21 cellular contexts compared by ENCODE assay signal in the genomic region with DNA sequence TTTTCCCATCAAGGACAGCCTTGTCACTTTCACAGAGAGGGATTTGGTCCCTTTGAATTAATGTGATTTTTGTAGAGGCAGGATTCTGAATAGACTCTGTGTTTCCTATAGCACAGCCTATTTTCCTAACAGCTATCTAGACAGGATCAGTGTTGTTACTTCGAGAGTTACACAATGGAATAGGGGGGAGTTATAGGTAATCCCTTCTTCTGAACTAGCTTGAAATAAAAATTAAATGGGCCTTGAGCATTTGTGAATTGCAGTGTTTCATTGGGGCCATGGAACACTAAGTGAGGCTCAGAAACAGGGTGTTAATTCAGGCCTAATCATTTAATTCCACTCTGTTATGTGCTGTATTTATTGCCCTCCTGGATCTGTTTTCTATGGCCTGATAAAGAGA.
A peak's percentile ranks its signal among the peaks of the same experiment; 100 is the strongest.
DNase-seq lines count a peak whose midpoint lies in the region; ATAC-seq, FAIRE-seq and TF ChIP-seq lines count a peak whose summit lies in the region.
"Had no signal": no experiment of that assay in that cellular context is flagged by ENCODE, and none has a peak within 500 bp of the region (broad histone marks: within the 10 kb centered on the region; RNA-seq: fewer than 3 reads in every experiment).

No MANE protein-coding gene starts in this region.

- ATAC-seq in GM21360 (IDR thresholded peaks at IDR 0.05; ENCODE audit: unreplicated experiment): no peak
- no peak for ATAC-seq in HG03342 (IDR thresholded peaks at IDR 0.05; ENCODE audit: unreplicated experiment)
- ATAC-seq: GM12878, K562 had no signal

- H3K4me3 ChIP-seq in HEK293 (ENCODE audit: low read depth, low read length): no peak overlapping the region
- H3K4me3 ChIP-seq: GM12878, K562 had no signal

- FAIRE-seq in D721Med (lab: Jason Lieb, UNC): peak; percentile 92
- FAIRE-seq: A204.1, GM12878, K562 had no signal

- no peaks in the 10 kb centered on the region for H3K27me3 Mint-ChIP-seq in nephron (ENCODE audit: low read depth)

- no peaks in the 10 kb centered on the region for H3K9me3 Mint-ChIP-seq in nephron
- H3K9me3 Mint-ChIP-seq: CD4-positive, alpha-beta T cell; H9 had no signal

- no peaks in the 10 kb centered on the region for H3K9me3 ChIP-seq in HEK293 (ENCODE audit: control insufficient read depth, insufficient read depth, low read depth, low read length)

- no peak overlapping the region for H3K4me3 Mint-ChIP-seq in nephron
- H3K4me3 Mint-ChIP-seq: CD4-positive, alpha-beta T cell; H9 had no signal

- H3K4me1 ChIP-seq in HEK293 (ENCODE audit: control insufficient read depth, insufficient read depth, low read length): no peaks in the 10 kb centered on the region

- H3K36me3 Mint-ChIP-seq in nephron (ENCODE audit: low read depth): no peaks in the 10 kb centered on the region

- no peak for DNase-seq in D721Med (ENCODE audit: insufficient read length, low spot score)
- DNase-seq in NCI-H82 treated with DMSO at 0.1 percent for 48 hours (lab: John Stamatoyannopoulos, UW; ENCODE audit: unreplicated experiment): peak; percentile 81
- no peak for DNase-seq in HuH-7 (ENCODE audit: low spot score)
- no peak for DNase-seq in COLO668 (lab: John Stamatoyannopoulos, UW; ENCODE audit: unreplicated experiment)
- DNase-seq: AML-193; CD4-positive, alpha-beta T cell; DMS 273 treated with DMSO at 0.1 percent for 48 hours; DND-41; EL; GOT3; H9; IMR-90 had no signal

- H3K36me3 ChIP-seq in HEK293 (ENCODE audit: control insufficient read depth in 2 of 2, insufficient read depth in 1 of 2, low read length in 2 of 2): no peaks in the 10 kb centered on the region

- TF ChIP-seq CTCF in D721Med (IDR thresholded peaks at IDR 0.05; ENCODE audit: insufficient read depth, missing control alignments) (no peak), HEK293 (tag by site-specific recombination; IDR thresholded peaks at IDR 0.05) (no peak), nephron (IDR thresholded peaks at IDR 0.05; ENCODE audit: unreplicated experiment in 3 of 3) (no peak)

- peaks cover 67% of the 10 kb centered on the region for H3K4me1 Mint-ChIP-seq in nephron

- no peak overlapping the region for H3K27ac ChIP-seq in HEK293 (ENCODE audit: extremely low read depth, low read depth, low read length)
- H3K27ac ChIP-seq: C4-2B, HL-60 had no signal

- CTCF ChIA-PET in HEK293 (lab: Yijun Ruan, JAX): interaction anchor here (0.7 kb wide), 1 partner anchor 26 kb away, joined by 3 read pairs; no protein-coding TSS in a partner anchor

- POLR2A ChIA-PET in HEK293 (lab: Yijun Ruan, JAX): no interaction called here

- H3K27ac Mint-ChIP-seq in nephron: peak overlapping the region in 2 of 3 experiments; percentile 53 to 69
- H3K27ac Mint-ChIP-seq: CD4-positive, alpha-beta T cell; H9 had no signal

TF ChIP-seq in HEK293, 187 proteins besides CTCF, POLR2A, EP300 and RAD21:
- TF ChIP-seq ZNF335 (tag by site-specific recombination; conservative IDR thresholded peaks at IDR 0.05): no peak
- peak; percentile 68; the same call in 1 of the 2 replicates for TF ChIP-seq MZF1 (tag by site-specific recombination; IDR thresholded peaks at IDR 0.05; ENCODE audit: borderline replicate concordance)
- peak; percentile 70; the same call in 1 of the 2 replicates for TF ChIP-seq ZBTB17 (tag by site-specific recombination; IDR thresholded peaks at IDR 0.05)
